In the genomic region with DNA sequence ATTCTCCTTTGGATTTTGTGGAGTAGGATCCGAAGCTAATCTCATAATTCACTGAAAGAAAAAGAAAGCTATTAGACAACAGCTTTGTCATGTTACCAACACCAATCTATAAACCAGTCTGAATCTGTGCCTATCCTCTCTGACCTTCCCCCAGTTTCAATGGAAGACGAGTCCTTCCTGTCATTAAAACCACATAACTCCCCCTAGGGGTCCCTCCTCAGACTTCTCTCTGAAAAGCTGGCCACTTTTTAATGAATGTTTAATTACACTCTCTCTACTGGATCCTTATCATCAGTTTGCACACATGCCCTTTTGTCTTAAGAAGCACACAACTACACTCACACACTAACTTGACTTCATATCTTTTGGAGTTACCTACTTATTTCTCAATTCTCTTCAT, we compare ENCODE assay signal across 27 cellular contexts.
"Had no signal": no experiment of that assay in that cellular context is flagged by ENCODE, and none has a peak within 500 bp of the region (broad histone marks: within the 10 kb centered on the region; RNA-seq: fewer than 3 reads in every experiment).

No MANE protein-coding gene starts in this region.

- H3K4me1 ChIP-seq: body of pancreas, foreskin keratinocyte, tibial artery had no signal

- H3K9me3 ChIP-seq: body of pancreas, right lobe of liver, tibial artery had no signal

- H3K27ac Mint-ChIP-seq: activated B cell treated with CpG ODN at 0.5 μM for 24 hours; activated CD4-positive, alpha-beta T cell treated with anti-CD3 and anti-CD28 coated beads for 36 hours; activated naive CD4-positive, alpha-beta T cell treated with anti-CD3 and anti-CD28 coated beads for 36 hours; activated T-cell treated with anti-CD3 and anti-CD28 coated beads, Interleukin-2, amount 50 U/mL, for 24 hours; activated T-helper 2 cell treated with anti-CD3 and anti-CD28 coated beads, Interferon-gamma antibody, Interleukin-2, Interleukin-4, amounts not matched to agents 10 μg/mL and 5 μg/mL and 100 μg/mL, durations not matched to agents 14 hours and 24 hours and 36 hours; memory B cell; naive B cell; stimulated activated effector memory CD8-positive, alpha-beta T cell treated with anti-CD3 and anti-CD28 coated beads, Interleukin-12 subunit alpha, Interleukin-12 subunit beta, amount 100 ng/mL, for 72 hours; stimulated activated naive CD8-positive, alpha-beta T cell treated with anti-CD3 and anti-CD28 coated beads, Interleukin-15, amount 100 ng/mL, for 72 hours had no signal

- H3K27me3 ChIP-seq: body of pancreas, foreskin keratinocyte, right lobe of liver, tibial artery had no signal

- H3K4me1 Mint-ChIP-seq: activated B cell treated with CpG ODN at 0.5 μM for 24 hours; activated CD4-positive, alpha-beta T cell treated with anti-CD3 and anti-CD28 coated beads for 36 hours; memory B cell; naive B cell; stimulated activated effector memory CD8-positive, alpha-beta T cell treated with anti-CD3 and anti-CD28 coated beads, Interleukin-12 subunit alpha, Interleukin-12 subunit beta, amount 100 ng/mL, for 72 hours; stimulated activated naive CD8-positive, alpha-beta T cell treated with anti-CD3 and anti-CD28 coated beads, Interleukin-15, amount 100 ng/mL, for 72 hours had no signal

- H3K36me3 Mint-ChIP-seq: memory B cell; naive B cell; stimulated activated effector memory CD8-positive, alpha-beta T cell treated with anti-CD3 and anti-CD28 coated beads, Interleukin-12 subunit alpha, Interleukin-12 subunit beta, amount 100 ng/mL, for 72 hours had no signal

- H3K36me3 ChIP-seq: right lobe of liver, tibial artery had no signal

- H3K27me3 Mint-ChIP-seq: activated B cell treated with CpG ODN at 0.5 μM for 24 hours; activated T-cell treated with anti-CD3 and anti-CD28 coated beads, Interleukin-2, amount 50 U/mL, for 24 hours; memory B cell had no signal

- DNase-seq: activated B cell treated with CpG ODN at 0.5 μM for 24 hours; activated CD4-positive, alpha-beta T cell treated with anti-CD3 and anti-CD28 coated beads for 36 hours; activated CD4-positive, alpha-beta T cell treated with anti-CD3 and anti-CD28 coated beads, Interleukin-2, amount 50 U/mL, for 4 hours; activated CD8-positive, alpha-beta memory T cell treated with anti-CD3 and anti-CD28 coated beads for 24 hours; activated CD8-positive, alpha-beta memory T cell treated with anti-CD3 and anti-CD28 coated beads, Interleukin-2, amount 50 U/mL, for 4 hours; activated naive CD4-positive, alpha-beta T cell treated with anti-CD3 and anti-CD28 coated beads for 36 hours; activated T-cell treated with anti-CD3 and anti-CD28 coated beads, Interleukin-2, amount 50 U/mL, for 24 hours; anterior cingulate cortex; body of pancreas; dermis blood vessel endothelial cell; effector CD8-positive, alpha-beta T cell; foreskin keratinocyte; islet precursor cell; left colon; mucosa of descending colon; naive B cell; occipital lobe; posterior cingulate gyrus; right lobe of liver; stimulated activated CD4-positive, alpha-beta T cell treated with anti-CD3 and anti-CD28 coated beads, Interleukin-1b, Interleukin-23, amount 100 ng/mL, for 48 hours; stimulated activated naive CD8-positive, alpha-beta T cell treated with anti-CD3 and anti-CD28 coated beads, Interleukin-15, amount 100 ng/mL, for 72 hours; T-helper 9 cell; tibial artery had no signal

- H3K27ac ChIP-seq: body of pancreas, foreskin keratinocyte, right lobe of liver, skin epidermis, tibial artery had no signal

- H3K9me3 Mint-ChIP-seq: activated naive CD4-positive, alpha-beta T cell treated with anti-CD3 and anti-CD28 coated beads for 36 hours; activated T-cell treated with anti-CD3 and anti-CD28 coated beads, Interleukin-2, amount 50 U/mL, for 24 hours; activated T-helper 2 cell treated with anti-CD3 and anti-CD28 coated beads, Interferon-gamma antibody, Interleukin-2, Interleukin-4, amounts not matched to agents 10 μg/mL and 5 μg/mL and 100 μg/mL, durations not matched to agents 14 hours and 24 hours and 36 hours had no signal

- H3K4me3 ChIP-seq: body of pancreas, mucosa of descending colon, right lobe of liver, skin epidermis, tibial artery had no signal

- H3K4me3 Mint-ChIP-seq: activated B cell treated with CpG ODN at 0.5 μM for 24 hours; activated CD4-positive, alpha-beta T cell treated with anti-CD3 and anti-CD28 coated beads for 36 hours; activated naive CD4-positive, alpha-beta T cell treated with anti-CD3 and anti-CD28 coated beads for 36 hours; activated T-cell treated with anti-CD3 and anti-CD28 coated beads, Interleukin-2, amount 50 U/mL, for 24 hours; memory B cell; naive B cell; stimulated activated effector memory CD8-positive, alpha-beta T cell treated with anti-CD3 and anti-CD28 coated beads, Interleukin-12 subunit alpha, Interleukin-12 subunit beta, amount 100 ng/mL, for 72 hours; stimulated activated naive CD8-positive, alpha-beta T cell treated with anti-CD3 and anti-CD28 coated beads, Interleukin-15, amount 100 ng/mL, for 72 hours had no signal
